Comparison of ENCODE assay signal across 1 cellular context in the genomic region with DNA sequence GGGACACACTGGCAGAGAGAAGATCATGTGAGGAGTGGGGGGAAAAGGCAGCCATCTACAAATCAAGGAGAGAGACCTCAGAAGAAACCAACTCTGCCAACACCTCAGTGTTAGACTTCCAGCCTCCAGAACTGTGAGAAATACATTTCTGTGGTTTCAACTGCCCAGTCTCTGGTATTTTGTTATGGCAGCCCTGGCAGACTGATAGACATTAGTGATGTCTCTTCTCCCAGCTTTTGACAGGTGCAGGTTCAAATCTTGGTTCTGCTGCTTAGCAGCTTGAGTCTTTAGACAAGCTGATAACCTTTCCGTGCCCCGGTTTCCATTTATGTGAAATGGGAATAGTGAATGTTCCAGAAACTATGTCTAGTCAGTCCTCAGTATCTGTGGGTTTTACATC.
A peak's percentile ranks its signal among the peaks of the same experiment; 100 is the strongest.
TF ChIP-seq lines count a peak whose summit lies in the region.

No MANE protein-coding gene starts in this region.

TF ChIP-seq in IMR-90, 13 proteins besides CTCF, POLR2A, EP300 and RAD21:
- TF ChIP-seq, protein P1, sequence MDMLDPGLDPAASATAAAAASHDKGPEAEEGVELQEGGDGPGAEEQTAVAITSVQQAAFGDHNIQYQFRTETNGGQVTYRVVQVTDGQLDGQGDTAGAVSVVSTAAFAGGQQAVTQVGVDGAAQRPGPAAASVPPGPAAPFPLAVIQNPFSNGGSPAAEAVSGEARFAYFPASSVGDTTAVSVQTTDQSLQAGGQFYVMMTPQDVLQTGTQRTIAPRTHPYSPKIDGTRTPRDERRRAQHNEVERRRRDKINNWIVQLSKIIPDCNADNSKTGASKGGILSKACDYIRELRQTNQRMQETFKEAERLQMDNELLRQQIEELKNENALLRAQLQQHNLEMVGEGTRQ (IDR thresholded peaks at IDR 0.05; ENCODE audit: low read depth, low read length), result no peak
- no peak for TF ChIP-seq MAZ (IDR thresholded peaks at IDR 0.05; ENCODE audit: borderline replicate concordance, low read depth, low read length)
- TF ChIP-seq BHLHE40 (IDR thresholded peaks at IDR 0.05; ENCODE audit: low read depth, low read length), result 0 out of 2 replicates have a peak, but pooled peaks have one; percentile 27
